In the genomic region with DNA sequence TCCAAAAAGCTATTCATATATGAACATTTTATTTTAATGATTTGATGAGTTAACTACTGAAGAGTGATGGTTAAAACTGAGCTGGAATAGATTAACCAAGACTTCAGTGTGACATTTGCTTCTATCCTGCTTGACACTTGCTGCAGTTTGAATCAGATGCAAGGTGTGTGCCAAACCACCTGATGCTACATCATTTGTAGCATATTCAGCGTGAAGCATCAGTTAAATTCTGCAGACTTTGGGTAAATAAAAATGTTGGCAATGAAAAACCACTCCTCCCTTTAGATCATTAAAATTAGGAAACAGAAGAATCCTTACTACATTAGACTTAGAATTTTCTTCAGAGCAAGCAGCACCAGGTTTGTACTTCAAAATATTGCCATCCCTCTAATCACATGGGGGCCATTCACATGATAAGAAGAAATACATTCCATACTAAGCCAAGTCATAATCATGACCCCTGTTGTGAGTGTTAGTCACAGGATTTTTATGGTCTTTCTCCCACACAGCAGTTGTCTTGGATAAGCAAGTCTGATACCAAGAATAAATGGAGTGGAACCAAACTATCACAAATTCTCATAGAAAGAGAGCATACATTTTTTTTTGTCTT, we compare ENCODE assay signal across 17 cellular contexts.
DNase-seq lines count a peak whose midpoint lies in the region; ATAC-seq and TF ChIP-seq lines count a peak whose summit lies in the region.
"Had no signal": no experiment of that assay in that cellular context is flagged by ENCODE, and none has a peak within 500 bp of the region (broad histone marks: within the 10 kb centered on the region; RNA-seq: fewer than 3 reads in every experiment).

No MANE protein-coding gene starts in this region.

- H3K27me3 ChIP-seq in ovary = no peaks in the 10 kb centered on the region

- H3K4me3 ChIP-seq in fibroblast of pulmonary artery (replicated peaks; ENCODE audit: low read depth, low read length) = no peak overlapping the region
- H3K4me3 ChIP-seq in retinal pigment epithelial cell (ENCODE audit: low read length) = no peak overlapping the region
- no peak overlapping the region for H3K4me3 ChIP-seq in ovary

- H3K27ac ChIP-seq in ovary = no peak overlapping the region

- TF ChIP-seq EP300 in ovary (IDR thresholded peaks at IDR 0.05) = no peak

- WGBS in ovary, 3 donors = 40 to 70% (median 52%) methylated on average over 1 of the region's 1 CpG

- intact Hi-C loops in ovary (cut with DNase I) (no loop called here), Right ventricle myocardium superior (cut with DNase I) (no loop called here)

- H3K4me1 ChIP-seq in ovary (ENCODE audit: insufficient read depth) = peaks cover 2% of the 10 kb centered on the region

- DNase-seq in HCEC 1CT = peak; percentile 60
- DNase-seq in RKO (ENCODE audit: low spot score) = peak; percentile 40
- peak; percentile 41 for DNase-seq in fibroblast of pulmonary artery (ENCODE audit: low read depth)
- peak; percentile 70 for DNase-seq in retinal pigment epithelial cell (ENCODE audit: low read depth)
- DNase-seq in ovary = no peak
- DNase-seq in Right ventricle myocardium superior = no peak
- DNase-seq in mesenteric fat pad (ENCODE audit: low spot score) = no peak
- DNase-seq: activated CD8-positive, alpha-beta T cell treated with anti-CD3 and anti-CD28 coated beads for 36 hours; activated effector memory CD4-positive, alpha-beta T cell treated with anti-CD3 and anti-CD28 coated beads, Interleukin-2, amount 50 U/mL, for 16 hours; CD4-positive, CD25-positive, alpha-beta regulatory T cell; effector CD8-positive, alpha-beta T cell; Karpas-422; NCI-H2081 treated with DMSO at 0.1 percent for 48 hours; stimulated activated naive CD4-positive, alpha-beta T cell treated with Interleukin-2 at 50 U/mL for 16 hours had no signal

- ATAC-seq in Right ventricle myocardium superior (ENCODE audit: poor library complexity) = no peak
- ATAC-seq in GM19328 (IDR thresholded peaks at IDR 0.05; ENCODE audit: unreplicated experiment) = no peak
- ATAC-seq: activated CD8-positive, alpha-beta T cell treated with anti-CD3 and anti-CD28 coated beads for 36 hours; left lobe of liver; SK-N-SH treated with all-trans-retinoic acid at 6 μM for 48 hours had no signal

- no peak for TF ChIP-seq CTCF in fibroblast of pulmonary artery (IDR thresholded peaks at IDR 0.05; ENCODE audit: low read length, missing control alignments)
- TF ChIP-seq CTCF in retinal pigment epithelial cell (conservative IDR thresholded peaks at IDR 0.05; ENCODE audit: low read depth, low read length) = no peak
- no peak for TF ChIP-seq CTCF in ovary (IDR thresholded peaks at IDR 0.05)

- no peaks in the 10 kb centered on the region for H3K36me3 ChIP-seq in ovary

- TF ChIP-seq POLR2A in ovary (IDR thresholded peaks at IDR 0.05) = no peak

- no peaks in the 10 kb centered on the region for H3K9me3 ChIP-seq in ovary

Comparison
In these comparisons a context has a peak if more than half of its experiments do, and no peak if none do; other contexts are left out.
1. DNase-seq: peak in HCEC 1CT (single experiment), RKO (single experiment), fibroblast of pulmonary artery (single experiment) and retinal pigment epithelial cell (single experiment); none in ovary (0 of 5), Right ventricle myocardium superior (single experiment) and mesenteric fat pad (single experiment).